8 cellular contexts compared by ENCODE assay signal in the genomic region with DNA sequence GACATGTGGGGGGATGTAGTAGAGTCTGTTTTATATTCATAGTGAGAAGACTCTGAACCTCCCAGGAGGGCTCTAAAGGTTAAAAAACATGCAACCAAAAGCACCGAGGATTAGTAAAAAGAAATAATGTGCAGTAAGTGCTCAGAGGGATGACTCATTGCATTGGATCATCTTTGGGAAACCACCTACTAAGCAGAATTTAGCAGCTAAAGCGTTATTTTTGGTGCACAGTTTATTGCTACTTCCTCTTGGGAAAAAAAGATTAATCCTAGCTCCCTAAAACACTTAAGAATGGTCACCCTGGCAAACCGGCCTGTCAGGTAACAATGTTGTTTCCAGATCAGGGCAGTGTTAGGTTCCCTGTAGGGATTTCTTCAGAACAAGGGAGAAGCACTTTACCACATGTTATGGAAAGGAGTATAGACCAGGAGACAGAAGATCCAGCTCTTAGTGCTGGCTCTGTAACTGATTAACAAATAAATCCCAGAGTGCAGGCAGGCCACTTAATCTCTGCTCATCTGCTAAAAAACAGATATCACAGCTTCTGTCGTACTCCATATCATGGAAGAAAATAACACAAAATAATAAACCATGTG. TPM values are rescaled to one million over a fixed set of nuclear protein-coding genes. Genes with fewer than 3 reads are reported as not detected.
DNase-seq lines count a peak whose midpoint lies in the region; ATAC-seq and TF ChIP-seq lines count a peak whose summit lies in the region.

No MANE protein-coding gene starts in this region.

- ATAC-seq in DND-41 (ENCODE audit: insufficient read depth, low read depth), result no peak
- no peak for ATAC-seq in GM19467 (IDR thresholded peaks at IDR 0.05; ENCODE audit: unreplicated experiment)

- no peak overlapping the region for H2BK5ac ChIP-seq in mesendoderm (ENCODE audit: low read length)

- H3K9me3 Mint-ChIP-seq in MCF 10A (ENCODE audit: unreplicated experiment), result no peaks in the 10 kb centered on the region

- H3K27ac ChIP-seq in DND-41 (ENCODE audit: low read length), result peak overlapping the region; percentile 99
- H3K27ac ChIP-seq in GM23248, result peak overlapping the region; percentile 62
- no peak overlapping the region for H3K27ac ChIP-seq in mesendoderm (ENCODE audit: low read depth, low read length)

- H2AFZ ChIP-seq in DND-41 (ENCODE audit: low read depth, low read length) (no peak overlapping the region), GM23248 (no peak overlapping the region)

- no peak for TF ChIP-seq CTCF in DND-41 (IDR thresholded peaks at IDR 0.05; ENCODE audit: borderline replicate concordance, extremely low read depth, low read length, poor library complexity, severe bottlenecking)
- no peak for TF ChIP-seq CTCF in MCF 10A (IDR thresholded peaks at IDR 0.05; ENCODE audit: unreplicated experiment)
- no peak for TF ChIP-seq CTCF in GM10248 (IDR thresholded peaks at IDR 0.05; ENCODE audit: control extremely low read depth, extremely low read depth, low read depth, missing control alignments)

- no peaks in the 10 kb centered on the region for H3K9me2 ChIP-seq in GM23248 (ENCODE audit: insufficient read depth)

- H3K4me1 Mint-ChIP-seq in MCF 10A (ENCODE audit: insufficient read depth, unreplicated experiment), result peaks cover 39% of the 10 kb centered on the region

- H2BK120ac ChIP-seq in mesendoderm (ENCODE audit: low read depth, low read length), result no peak overlapping the region

- POLR2A ChIA-PET in MCF 10A (lab: Yijun Ruan, JAX) (interaction anchor here (0.6 to 4.1 kb wide), 12 partner anchors 8 to 482 kb away, joined by 3 to 29 read pairs (median 3); a partner anchor contains a TSS), GM10248 (lab: Yijun Ruan, JAX) (no interaction called here)

- 4 to 9% methylated on average over 4 of the region's 4 CpGs for WGBS in GM23248 (ENCODE audit: low coverage in 1 of 2, low lambda C conversion rate in 2 of 2, missing lambda C conversion rate in 2 of 2), 2 experiments
- no CpG with 5 or more reads among the region's 4 CpGs for WGBS in mesendoderm (ENCODE audit: extremely low coverage, insufficient coverage, low lambda C conversion rate)

- no peaks in the 10 kb centered on the region for H3K27me3 Mint-ChIP-seq in MCF 10A (ENCODE audit: insufficient read depth, unreplicated experiment)

- DNase-seq in DND-41, result no peak
- peak; percentile 84 for DNase-seq in GM23248
- peak; percentile 11 to 75 for DNase-seq in NCI-H524 (lab: John Stamatoyannopoulos, UW)
- peak; percentile 76 for DNase-seq in MCF 10A (ENCODE audit: unreplicated experiment)
- peak; percentile 41 for DNase-seq in mesendoderm
- DNase-seq in GM10248 (ENCODE audit: extremely low spot score), result no peak
- DNase-seq in NCI-H2227 treated with DMSO at 0.1 percent for 48 hours (lab: John Stamatoyannopoulos, UW), result no peak

- no peak overlapping the region for H3K4me3 Mint-ChIP-seq in MCF 10A (ENCODE audit: unreplicated experiment)

- H3K9ac ChIP-seq in DND-41 (ENCODE audit: low read depth, low read length) (peak overlapping the region; percentile 39), GM23248 (peak overlapping the region; percentile 20; the same call in 1 of the 2 replicates), mesendoderm (ENCODE audit: low read length) (no peak overlapping the region)

- peak overlapping the region; percentile 39 for H4K8ac ChIP-seq in mesendoderm (ENCODE audit: low read depth, low read length)

- BruUV-seq in MCF 10A (replicated peaks; lab: Mats Ljungman, UMichigan), result no TSS peak

- H3K4me1 ChIP-seq in DND-41 (ENCODE audit: insufficient read depth, low read length) (peaks cover 92% of the 10 kb centered on the region), GM23248 (ENCODE audit: insufficient read depth) (peaks cover 51% of the 10 kb centered on the region), mesendoderm (ENCODE audit: control insufficient read depth, low read depth, low read length) (no peaks in the 10 kb centered on the region)

- no peak overlapping the region for H3K23ac ChIP-seq in mesendoderm (ENCODE audit: low read length)

- no peak overlapping the region for H3K4ac ChIP-seq in mesendoderm (ENCODE audit: low read depth, low read length)

- H3K4me2 ChIP-seq in DND-41 (ENCODE audit: insufficient read depth, low read length) (peak overlapping the region; percentile 43; the same call in 1 of the 2 replicates), GM23248 (ENCODE audit: unreplicated experiment) (peak overlapping the region; percentile 95), mesendoderm (ENCODE audit: low read length) (no peak overlapping the region)

- no peak overlapping the region for H2AK5ac ChIP-seq in mesendoderm (ENCODE audit: low read length)

- no peak overlapping the region for H2BK15ac ChIP-seq in mesendoderm (replicated peaks; ENCODE audit: low read depth)

- peak overlapping the region; percentile 70 for H3K27ac Mint-ChIP-seq in MCF 10A (ENCODE audit: low read depth, unreplicated experiment)

- no peak overlapping the region for H3K56ac ChIP-seq in mesendoderm (ENCODE audit: low read length)

- intact Hi-C loops in MCF 10A (cut with micrococcal nuclease), result no loop called here

- H3K18ac ChIP-seq in mesendoderm (ENCODE audit: low read length), result no peak overlapping the region

- CTCF ChIA-PET in MCF 10A (lab: Yijun Ruan, JAX), result interaction anchor here (0.6 to 1.4 kb wide), 4 partner anchors 15 to 634 kb away, joined by 3 to 5 read pairs (median 4); no protein-coding TSS in a partner anchor
- CTCF ChIA-PET in GM10248 (lab: Yijun Ruan, JAX), result interaction anchor here (1.1 to 1.3 kb wide), 2 partner anchors 14 to 32 kb away, joined by 3 to 5 read pairs; no protein-coding TSS in a partner anchor

- H4K5ac ChIP-seq in mesendoderm (ENCODE audit: low read length), result no peak overlapping the region

- no peaks in the 10 kb centered on the region for H3K27me3 ChIP-seq in DND-41 (ENCODE audit: insufficient read depth, low read length, poor library complexity)
- H3K27me3 ChIP-seq in GM23248 (replicated peaks; ENCODE audit: insufficient read depth), result no peaks in the 10 kb centered on the region
- H3K27me3 ChIP-seq in mesendoderm (ENCODE audit: insufficient read depth, low read length, poor library complexity), result no peaks in the 10 kb centered on the region

- H3K79me2 ChIP-seq in DND-41 (ENCODE audit: insufficient read depth, low read length), result peaks cover 93% of the 10 kb centered on the region
- H3K79me2 ChIP-seq in GM23248 (ENCODE audit: insufficient read depth), result peaks cover 69% of the 10 kb centered on the region
- H3K79me2 ChIP-seq in mesendoderm (ENCODE audit: control insufficient read depth, insufficient read depth, low read length), result no peaks in the 10 kb centered on the region

- H3K9me3 ChIP-seq in DND-41 (ENCODE audit: insufficient read depth, low read length, severe bottlenecking), result no peaks in the 10 kb centered on the region
- H3K9me3 ChIP-seq in GM23248 (ENCODE audit: low read depth), result no peaks in the 10 kb centered on the region

- no peak overlapping the region for H3K4me3 ChIP-seq in DND-41 (ENCODE audit: low read depth in 1 of 2, low read length in 2 of 2)
- peak overlapping the region; percentile 38; the same call in 1 of the 2 replicates for H3K4me3 ChIP-seq in GM23248
- no peak overlapping the region for H3K4me3 ChIP-seq in mesendoderm (ENCODE audit: low read length)

- no peaks in the 10 kb centered on the region for H4K20me1 ChIP-seq in DND-41 (ENCODE audit: insufficient read depth, low read length)
- no peaks in the 10 kb centered on the region for H4K20me1 ChIP-seq in GM23248 (ENCODE audit: insufficient read depth)

- H3K36me3 ChIP-seq in DND-41 (ENCODE audit: insufficient read depth, low read length), result peaks cover 41% of the 10 kb centered on the region
- H3K36me3 ChIP-seq in GM23248 (ENCODE audit: low read depth), result no peaks in the 10 kb centered on the region
- no peaks in the 10 kb centered on the region for H3K36me3 ChIP-seq in mesendoderm (ENCODE audit: control insufficient read depth, insufficient read depth, low read length)

- in situ Hi-C loops in GM23248 (cut with MboI), result no loop called here

- no peaks in the 10 kb centered on the region for H3K79me1 ChIP-seq in mesendoderm (ENCODE audit: low read length)

- H3F3A ChIP-seq in GM23248 (ENCODE audit: insufficient read depth), result peaks cover 40% of the 10 kb centered on the region

- H3K36me3 Mint-ChIP-seq in MCF 10A (ENCODE audit: insufficient read depth, unreplicated experiment), result peaks cover 7% of the 10 kb centered on the region

RNA-seq across cellular contexts. Expression of a gene that starts 44.8 kb away (rescaled TPM):
- 17.1 and 18.2 TPM in 2 replicates for total RNA-seq in GM23248 (2014; rRNA removed; shearing (Covaris generic))
- polyA plus RNA-seq in GM23248 (2016; fragmentation: Nextera tagmentation; extraction: Ambion mirVana), result 22.6 and 23.0 TPM in 2 replicates
- 27.8 and 33.7 TPM in 2 replicates for total RNA-seq in MCF 10A (2022)
- polyA plus RNA-seq in mesendoderm (2013, experiment 1 of 2), result 102 TPM
- polyA plus RNA-seq in mesendoderm (2013, experiment 2 of 2), result 100 TPM

Comparison
In these comparisons a context has a peak if more than half of its experiments do, and no peak if none do; other contexts are left out.
1. DNase-seq: peak in GM23248 (single experiment), NCI-H524 (2 of 2), MCF 10A (single experiment) and mesendoderm (single experiment); none in DND-41 (single experiment), GM10248 (single experiment) and NCI-H2227 treated with DMSO at 0.1 percent for 48 hours (single experiment).